In genomic region chr10:29648983-29649268, GRCh38 we compare ENCODE assay signal across 12 cellular contexts. TPM values are rescaled to one million over a fixed set of nuclear protein-coding genes. Genes with fewer than 3 reads are reported as not detected.
DNase-seq lines count a peak whose midpoint lies in the region; ATAC-seq, FAIRE-seq and TF ChIP-seq lines count a peak whose summit lies in the region.
"Had no signal": no experiment of that assay in that cellular context is flagged by ENCODE, and none has a peak within 500 bp of the region (broad histone marks: within the 10 kb centered on the region; RNA-seq: fewer than 3 reads in every experiment).

No MANE protein-coding gene starts in this region.

- no peak overlapping the region for H3K4me2 ChIP-seq in GM12878 (ENCODE audit: control insufficient read depth, insufficient read depth)

- intact Hi-C loops in GM12878 (cut with micrococcal nuclease; ENCODE audit: unreplicated experiment) (no loop called here), testis (cut with DNase I; ENCODE audit: low total_unique reads) (no loop called here)

- H3K79me2 ChIP-seq in GM12878 (ENCODE audit: control insufficient read depth, insufficient read depth, low read length): no peaks in the 10 kb centered on the region

- 86% methylated on average over 1 of the region's 1 CpG for WGBS in GM12878 (ENCODE audit: insufficient coverage, insufficient replicate concordance, low lambda C conversion rate, missing lambda C conversion rate)
- WGBS in testis, 2 donors: 44 to 57% methylated on average over 1 of the region's 1 CpG

- CTCF ChIA-PET in HEK293 (lab: Yijun Ruan, JAX): interaction anchor here (0.8 kb wide), 1 partner anchor 249 kb away, joined by 4 read pairs; no protein-coding TSS in a partner anchor
- CTCF ChIA-PET in GM12878 (lab: Yijun Ruan, JAX): interaction anchor here (0.5 to 1.5 kb wide), 3 partner anchors 9 to 262 kb away, joined by 5 to 6 read pairs (median 6); no protein-coding TSS in a partner anchor

- H3K4me3 ChIP-seq in HEK293 (ENCODE audit: low read depth, low read length): no peak overlapping the region
- no peak overlapping the region for H3K4me3 ChIP-seq in GM12878
- H3K4me3 ChIP-seq in testis: no peak overlapping the region

- BruUV-seq in GM12878 (replicated peaks; lab: Mats Ljungman, UMichigan): no TSS peak

- no peak for DNase-seq in GM12878 (ENCODE audit: low read depth, low spot score)
- DNase-seq in kidney tubule cell (ENCODE audit: low spot score): peak; percentile 76
- peak; percentile 63 for DNase-seq in testis
- no peak for DNase-seq in Kasumi-1 (lab: John Stamatoyannopoulos, UW)
- no peak for DNase-seq in NCI-H2171 treated with DMSO at 0.1 percent for 48 hours (lab: John Stamatoyannopoulos, UW)
- DNase-seq in anterior cingulate cortex (lab: John Stamatoyannopoulos, UW): no peak
- DNase-seq: central memory CD4-positive, alpha-beta T cell; NCI-H146; stimulated activated CD4-positive, alpha-beta T cell treated with anti-CD3 and anti-CD28 coated beads, Interleukin-15, amount 100 ng/mL, for 24 hours; stimulated activated naive CD4-positive, alpha-beta T cell had no signal

- RAD21 ChIA-PET in GM12878 (lab: Charles Lee; ENCODE audit: unreplicated experiment): interaction anchor here (1.1 to 1.7 kb wide), 4 partner anchors 14 to 91 kb away, joined by 3 to 8 read pairs (median 4); partner anchors contain the start of gene SVIL

- peak; percentile 55 for ATAC-seq in GM12878

- no peak for TF ChIP-seq CTCF in HEK293 (tag by site-specific recombination; IDR thresholded peaks at IDR 0.05)
- TF ChIP-seq CTCF in GM12878 (IDR thresholded peaks at IDR 0.05 in 2 of 3, conservative IDR thresholded peaks at IDR 0.05 in 1 of 3; ENCODE audit: control insufficient read depth in 2 of 3, extremely low read depth in 1 of 3, insufficient read depth in 1 of 3, low read depth in 3 of 3, low read length in 3 of 3): no peak
- no peak for TF ChIP-seq CTCF in testis (IDR thresholded peaks at IDR 0.05)

- no peak for TF ChIP-seq POLR2A in GM12878 (IDR thresholded peaks at IDR 0.05; ENCODE audit: low read depth, low read length)
- no peak for TF ChIP-seq POLR2A in testis (IDR thresholded peaks at IDR 0.05)

- SMC1A ChIA-PET in GM12878 (lab: Charles Lee; ENCODE audit: uncharacterized antibody, unreplicated experiment): interaction anchor here (0.8 to 2.3 kb wide), 3 partner anchors 14 to 55 kb away, joined by 4 to 7 read pairs (median 6); partner anchors contain the start of gene SVIL

- H3K36me3 ChIP-seq in HEK293 (ENCODE audit: control insufficient read depth in 2 of 2, insufficient read depth in 1 of 2, low read length in 2 of 2) (no peaks in the 10 kb centered on the region), GM12878 (ENCODE audit: control insufficient read depth in 2 of 2, insufficient read depth in 2 of 2, low read length in 1 of 2) (no peaks in the 10 kb centered on the region), testis (ENCODE audit: low read depth, missing control alignments) (no peaks in the 10 kb centered on the region)

- no peak for FAIRE-seq in GM12878 (lab: Jason Lieb, UNC)
- FAIRE-seq: GM12891 had no signal

- peaks cover 37% of the 10 kb centered on the region for H3K4me1 ChIP-seq in HEK293 (ENCODE audit: control insufficient read depth, insufficient read depth, low read length)
- no peaks in the 10 kb centered on the region for H3K4me1 ChIP-seq in GM12878 (ENCODE audit: control insufficient read depth, insufficient read depth, low read length)
- H3K4me1 ChIP-seq in testis: peaks cover 45% of the 10 kb centered on the region

- H2AFZ ChIP-seq in GM12878 (ENCODE audit: control insufficient read depth, low read depth, low read length): no peak overlapping the region

- no peak for TF ChIP-seq EP300 in GM12878 (IDR thresholded peaks at IDR 0.05; ENCODE audit: borderline replicate concordance in 1 of 2, control insufficient read depth in 1 of 2, low read depth in 2 of 2, low read length in 2 of 2)

- POLR2A ChIA-PET in HEK293 (lab: Yijun Ruan, JAX) (interaction anchor here (1.3 kb wide), 1 partner anchor 40 kb away, joined by 5 read pairs; no protein-coding TSS in a partner anchor), GM12878 (lab: Charles Lee) (interaction anchor here (1.0 to 1.4 kb wide), 3 partner anchors 10 to 31 kb away, joined by 3 to 6 read pairs (median 5); no protein-coding TSS in a partner anchor)

- no peak for TF ChIP-seq RAD21 in GM12878 (IDR thresholded peaks at IDR 0.05; ENCODE audit: insufficient read depth, low read depth, low read length)

- H3K27me3 ChIP-seq in GM12878 (replicated peaks in 1 of 2; ENCODE audit: control insufficient read depth in 2 of 2, insufficient read depth in 2 of 2, low read length in 1 of 2) (no peaks in the 10 kb centered on the region), testis (no peaks in the 10 kb centered on the region)

- H4K20me1 ChIP-seq in GM12878 (ENCODE audit: control insufficient read depth, insufficient read depth): no peaks in the 10 kb centered on the region

- no peak overlapping the region for H3K9ac ChIP-seq in GM12878 (ENCODE audit: control insufficient read depth, insufficient read depth, low read length)

- H3K9me3 ChIP-seq in HEK293 (ENCODE audit: control insufficient read depth, insufficient read depth, low read depth, low read length): no peaks in the 10 kb centered on the region
- no peaks in the 10 kb centered on the region for H3K9me3 ChIP-seq in GM12878 (replicated peaks; ENCODE audit: control insufficient read depth, insufficient read depth, low read length)
- H3K9me3 ChIP-seq in testis: no peaks in the 10 kb centered on the region

- H3K27ac ChIP-seq in HEK293 (ENCODE audit: extremely low read depth, low read depth, low read length) (no peak overlapping the region; the same call in 1 of the 2 replicates), GM12878 (ENCODE audit: control insufficient read depth, insufficient read depth) (no peak overlapping the region), testis (peak overlapping the region; percentile 73 to 88)

- in situ Hi-C loops in GM12878 (cut with MboI): no loop called here

TF ChIP-seq in HEK293, 187 proteins besides CTCF, POLR2A, EP300 and RAD21 (continues in another document):
- TF ChIP-seq WT1 (tag by site-specific recombination; IDR thresholded peaks at IDR 0.05) (peak; percentile 48; the same call in 1 of the 2 replicates), GLIS1 (tag by site-specific recombination; IDR thresholded peaks at IDR 0.05) (peak; percentile 71), ZNF521 (tag by site-specific recombination; IDR thresholded peaks at IDR 0.05) (no peak), ZNF529 (tag by site-specific recombination; IDR thresholded peaks at IDR 0.05; ENCODE audit: insufficient replicate concordance) (peak; percentile 8), BCL6B (tag by site-specific recombination; IDR thresholded peaks at IDR 0.05) (no peak)

TF ChIP-seq in GM12878, 131 proteins besides CTCF, POLR2A, EP300 and RAD21:
- TF ChIP-seq LARP7 (IDR thresholded peaks at IDR 0.05): no peak
- no peak for TF ChIP-seq YY1 (IDR thresholded peaks at IDR 0.05; ENCODE audit: low read depth, low read length)
- no peak for TF ChIP-seq CBX3 (IDR thresholded peaks at IDR 0.05; ENCODE audit: borderline replicate concordance, low read depth)
- TF ChIP-seq RBBP5 (conservative IDR thresholded peaks at IDR 0.05): no peak
- no peak for TF ChIP-seq EED (IDR thresholded peaks at IDR 0.05; ENCODE audit: low read depth)
- no peak for TF ChIP-seq NFIC (IDR thresholded peaks at IDR 0.05; ENCODE audit: low read depth, low read length)
- no peak for TF ChIP-seq ETV6 (conservative IDR thresholded peaks at IDR 0.05 in 1 of 2, IDR thresholded peaks at IDR 0.05 in 1 of 2; ENCODE audit: borderline replicate concordance in 1 of 2, low read depth in 1 of 2)

RNA-seq across cellular contexts. Expression of gene SVIL, which starts 14.2 kb away (rescaled TPM):
- 16.7 and 47.2 TPM in 2 replicates for total RNA-seq in GM12878 (2013; cell fraction: nucleolus; rRNA removed)
- total RNA-seq in GM12878 (2014; rRNA removed): 0.65 and 0.68 TPM in 2 replicates
- 0.64 and 1.8 TPM in 2 replicates for total RNA-seq in GM12878 (2014; rRNA removed; fragmentation: Illumina TruSeq; extraction: Trizol)
- 1.5 and 1.9 TPM in 2 replicates for total RNA-seq in GM12878 (2021)
- polyA plus RNA-seq in GM12878 (2011; ENCODE audit: low read depth): 0.17 TPM
- 0.33 and 0.43 TPM in 2 replicates for polyA plus RNA-seq in GM12878 (2011; rRNA removed)
- 0.35 and 0.39 TPM in 2 replicates for polyA plus RNA-seq in GM12878 (2011; cell fraction: cytosol; rRNA removed)
- polyA plus RNA-seq in GM12878 (2011; cell fraction: nucleus; rRNA removed): 0.99 and 2.1 TPM in 2 replicates
- 0.12 and 0.28 TPM in 2 replicates for polyA plus RNA-seq in GM12878 (2012)
- 0.48 and 1.2 TPM in 2 replicates for polyA plus RNA-seq in GM12878 (2014; fragmentation: Illumina TruSeq; extraction: Trizol)
- polyA plus RNA-seq in GM12878 (2014; fragmentation: Nextera tagmentation; extraction: Ambion mirVana): under 1 TPM; 0.22 to 0.71 TPM
- polyA plus RNA-seq in GM12878 (2014; rRNA removed): 0.66 and 1.0 TPM in 2 replicates
- 1 to 10 TPM in 1 of 2 experiments, under 1 TPM in 1; 0.68 to 1.4 TPM for polyA plus RNA-seq in GM12878 (2016; fragmentation: Nextera tagmentation; extraction: Ambion mirVana)
- polyA minus RNA-seq in GM12878 (2011; rRNA and poly(A)+ RNA removed): 0.37 and 1.3 TPM in 2 replicates
- 0.53 and 0.62 TPM in 2 replicates for polyA minus RNA-seq in GM12878 (2011; cell fraction: cytosol; rRNA and poly(A)+ RNA removed)
- 0.36 and 0.77 TPM in 2 replicates for polyA minus RNA-seq in GM12878 (2011; cell fraction: nucleus; rRNA and poly(A)+ RNA removed)
- 10 to 100 TPM; 63.1 to 67.6 TPM for total RNA-seq in testis
- polyA plus RNA-seq in testis (ENCODE audit: insufficient read depth, low read depth, low replicate concordance): 44.7 TPM

Comparison
In these comparisons a context has a peak if more than half of its experiments do, and no peak if none do; other contexts are left out.
1. H3K27ac ChIP-seq: peak in testis (2 of 2); none in HEK293 (single experiment) and GM12878 (single experiment).
2. DNase-seq: peak in kidney tubule cell (single experiment) and testis (single experiment); none in GM12878 (single experiment), Kasumi-1 (0 of 2), NCI-H2171 treated with DMSO at 0.1 percent for 48 hours (single experiment) and anterior cingulate cortex (0 of 58).